In the genomic region with DNA sequence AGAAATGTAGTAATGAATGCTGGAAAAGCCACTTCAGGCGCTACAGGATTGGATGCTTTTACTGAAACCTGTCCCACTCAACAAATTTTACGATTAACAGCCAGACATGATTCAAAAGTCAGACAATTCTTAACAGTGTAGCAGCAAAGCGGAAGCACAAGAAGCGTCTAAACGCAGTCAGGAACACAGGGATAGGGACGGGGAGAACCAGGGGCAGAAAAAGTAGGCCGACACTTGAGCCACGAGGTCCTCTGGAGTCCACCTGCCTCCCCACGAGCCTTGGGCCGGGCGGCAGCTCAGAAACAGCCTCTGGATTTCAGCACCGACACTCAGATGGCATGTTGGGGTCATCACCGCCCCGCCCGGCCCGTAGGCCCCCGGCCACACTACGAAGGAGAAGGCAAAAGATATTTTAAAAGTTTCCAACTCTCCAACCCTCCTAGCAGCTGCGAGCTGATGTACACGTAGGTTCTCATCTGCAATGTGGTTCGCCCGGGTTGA, we compare ENCODE assay signal across 8 cellular contexts. TPM values are rescaled to one million over a fixed set of nuclear protein-coding genes. Genes with fewer than 3 reads are reported as not detected.
DNase-seq lines count a peak whose midpoint lies in the region; ATAC-seq and TF ChIP-seq lines count a peak whose summit lies in the region.

No MANE protein-coding gene starts in this region.

- H3K36me3 ChIP-seq in right atrium auricular region = peaks cover 43% of the 10 kb centered on the region
- no peaks in the 10 kb centered on the region for H3K36me3 ChIP-seq in breast epithelium
- H3K36me3 ChIP-seq in vagina = peaks cover 6 to 42% of the 10 kb centered on the region in 2 donors

- intact Hi-C loops in left cardiac atrium (cut with DNase I) = no loop called here
- intact Hi-C loops in breast epithelium (cut with DNase I; ENCODE audit: low total_unique reads) = loop anchor here (2.0 to 10.0 kb wide), 2 partner anchors 20 to 48 kb away; a partner anchor contains a TSS
- intact Hi-C loops in vagina (cut with DNase I) = loop anchor here (10.0 kb wide), 1 partner anchor 408 kb away; no protein-coding TSS in a partner anchor

- H3K4me1 ChIP-seq in right atrium auricular region (peaks cover 0 to 53% of the 10 kb centered on the region in 2 donors), breast epithelium (peaks cover 0 to 11% of the 10 kb centered on the region in 2 donors), vagina (peaks cover 63% of the 10 kb centered on the region)

- H3K9me3 ChIP-seq in right atrium auricular region (no peaks in the 10 kb centered on the region), breast epithelium (no peaks in the 10 kb centered on the region), vagina (no peaks in the 10 kb centered on the region)

- ATAC-seq in left cardiac atrium = no peak

- no peak for TF ChIP-seq CTCF in right atrium auricular region (IDR thresholded peaks at IDR 0.05)
- TF ChIP-seq CTCF in breast epithelium (IDR thresholded peaks at IDR 0.05) = no peak
- no peak for TF ChIP-seq CTCF in vagina (IDR thresholded peaks at IDR 0.05)

- peak overlapping the region; percentile 94 to 99 for H3K27ac ChIP-seq in right atrium auricular region
- peak overlapping the region; percentile 95 to 97 for H3K27ac ChIP-seq in breast epithelium
- H3K27ac ChIP-seq in vagina = peak overlapping the region; percentile 95

- H3K4me3 ChIP-seq in right atrium auricular region = peak overlapping the region; percentile 59 to 79
- peak overlapping the region; percentile 59 to 79 (median 79) for H3K4me3 ChIP-seq in breast epithelium
- peak overlapping the region; percentile 78 to 83 for H3K4me3 ChIP-seq in vagina

- TF ChIP-seq POLR2A in breast epithelium (IDR thresholded peaks at IDR 0.05) = no peak
- no peak for TF ChIP-seq POLR2A in vagina (IDR thresholded peaks at IDR 0.05)

- H3K27me3 ChIP-seq in right atrium auricular region = no peaks in the 10 kb centered on the region
- no peaks in the 10 kb centered on the region for H3K27me3 ChIP-seq in breast epithelium
- H3K27me3 ChIP-seq in vagina = no peaks in the 10 kb centered on the region

- no peak for DNase-seq in right atrium auricular region (ENCODE audit: low spot score)
- DNase-seq in left cardiac atrium = no peak
- no peak for DNase-seq in breast epithelium (ENCODE audit: low spot score in 2 of 2)
- peak; percentile 88 for DNase-seq in mesenteric fat pad (ENCODE audit: low spot score)
- DNase-seq in vagina (ENCODE audit: extremely low spot score in 2 of 2) = no peak
- no peak for DNase-seq in amniotic stem cell (lab: John Stamatoyannopoulos, UW)
- DNase-seq in NCI-H748 (lab: John Stamatoyannopoulos, UW; ENCODE audit: unreplicated experiment) = no peak
- no peak for DNase-seq in dedifferentiated amniotic fluid mesenchymal stem cell (ENCODE audit: extremely low spot score)

RNA-seq across cellular contexts. Expression of a gene that starts 0.6 kb away (rescaled TPM):
- total RNA-seq in right atrium auricular region (1,000 to 10,000 TPM; 1,155 to 1,413 TPM), left cardiac atrium (100 to 1,000 TPM; 713 to 792 TPM), breast epithelium (1,000 to 10,000 TPM; 2,096 to 2,842 (median 2,553) TPM), mesenteric fat pad (1,262 TPM), vagina (3,043 TPM)

RNA-seq across cellular contexts. Expression of a gene that starts 17.9 kb away (rescaled TPM):
- total RNA-seq in right atrium auricular region = 1 to 10 TPM; 4.4 to 9.1 TPM
- total RNA-seq in left cardiac atrium = 10 to 100 TPM in 1 of 2 donors, 1 to 10 TPM in 1; 9.8 to 10.1 TPM
- total RNA-seq in breast epithelium = 10 to 100 TPM; 12.8 to 18.6 (median 18.4) TPM
- 9.5 TPM for total RNA-seq in mesenteric fat pad
- total RNA-seq in vagina = 17.2 TPM

RNA-seq across cellular contexts. Expression of a gene that starts 20.0 kb away (rescaled TPM):
- total RNA-seq in right atrium auricular region (10 to 100 TPM; 10.0 to 11.2 TPM), left cardiac atrium (10 to 100 TPM; 17.1 to 19.1 TPM), breast epithelium (10 to 100 TPM; 14.1 to 16.0 (median 15.1) TPM), mesenteric fat pad (22.1 TPM), vagina (7.9 TPM)

RNA-seq across cellular contexts. Expression of a gene that starts 38.1 kb away (rescaled TPM):
- total RNA-seq in right atrium auricular region (1 to 10 TPM; 4.1 to 7.7 TPM), left cardiac atrium (1 to 10 TPM; 5.9 to 9.0 TPM), breast epithelium (1 to 10 TPM in 2 of 3 donors, under 1 TPM in 1; 0.29 to 5.4 (median 5.2) TPM), mesenteric fat pad (3.0 TPM), vagina (21.6 TPM)

Comparison
In these comparisons a context has a peak if more than half of its experiments do, and no peak if none do; other contexts are left out.
1. intact Hi-C loops: an anchor here in breast epithelium (2.0 to 10.0 kb wide) and vagina (10.0 kb wide); none called in left cardiac atrium.